Comparison of ENCODE assay signal across 8 cellular contexts in genomic region chr11:118010738-118011461, GRCh38. TPM values are rescaled to one million over a fixed set of nuclear protein-coding genes. Genes with fewer than 3 reads are reported as not detected.
DNase-seq lines count a peak whose midpoint lies in the region; ATAC-seq, FAIRE-seq and TF ChIP-seq lines count a peak whose summit lies in the region.

No MANE protein-coding gene starts in this region.

- peak; percentile 50 for DNase-seq in GM12891 (ENCODE audit: insufficient read length, low spot score)
- DNase-seq in KBM-7, result peak; percentile 76
- DNase-seq in esophagus muscularis mucosa (ENCODE audit: extremely low spot score), result peak; percentile 90
- DNase-seq in stomach, result peak; percentile 52
- no peak for DNase-seq in EL
- DNase-seq in NCI-H510A treated with DMSO at 0.1 percent for 48 hours (lab: John Stamatoyannopoulos, UW), result no peak
- no peak for DNase-seq in NCI-H526 treated with DMSO at 0.1 percent for 48 hours (lab: John Stamatoyannopoulos, UW)

- WGBS in esophagus muscularis mucosa, result 67% methylated on average over 21 of the region's 21 CpGs
- 72 to 82% (median 78%) methylated on average over 17 to 21 of the region's 21 CpGs for WGBS in stomach, 5 donors

- H3K27ac ChIP-seq in esophagus muscularis mucosa (replicated peaks in 1 of 4), result peak overlapping the region; percentile 43 to 68 (median 50)
- H3K27ac ChIP-seq in stomach, result peak overlapping the region in 4 of 5 donors; percentile 59 to 80 (median 69)

- H3K4me3 ChIP-seq in esophagus muscularis mucosa (no peak overlapping the region), stomach (no peak overlapping the region)

- intact Hi-C loops in esophagus muscularis mucosa (cut with DNase I), result no loop called here
- intact Hi-C loops in stomach (cut with DNase I; ENCODE audit: low total_unique reads), result no loop called here

- no peaks in the 10 kb centered on the region for H3K9me3 ChIP-seq in esophagus muscularis mucosa
- no peaks in the 10 kb centered on the region for H3K9me3 ChIP-seq in stomach

- peak; percentile 78 for ATAC-seq in GM21447 (IDR thresholded peaks at IDR 0.05; ENCODE audit: unreplicated experiment)

- no peak for TF ChIP-seq EP300 in esophagus muscularis mucosa (IDR thresholded peaks at IDR 0.05)
- TF ChIP-seq EP300 in stomach (IDR thresholded peaks at IDR 0.05), result no peak

- H3K27me3 ChIP-seq in esophagus muscularis mucosa (peaks cover 0 to 14% (median 0%) of the 10 kb centered on the region in 4 donors), stomach (peaks cover 0 to 8% (median 0%) of the 10 kb centered on the region in 3 donors)

- in situ Hi-C loops in KBM-7 (cut with MboI; ENCODE audit: low pct_unique_long_range_greater_than_20kb, low sequenced_read_pairs), result no loop called here

- H3K4me1 ChIP-seq in esophagus muscularis mucosa, result peaks cover 0 to 8% (median 4%) of the 10 kb centered on the region in 4 donors
- H3K4me1 ChIP-seq in stomach, result peaks cover 0 to 42% (median 9%) of the 10 kb centered on the region in 4 donors

- FAIRE-seq in GM12891 (lab: Jason Lieb, UNC), result peak; percentile 89

- no peak for TF ChIP-seq POLR2A in GM12891 (IDR thresholded peaks at IDR 0.05; ENCODE audit: low read depth, low read length)
- no peak for TF ChIP-seq POLR2A in esophagus muscularis mucosa (IDR thresholded peaks at IDR 0.05; ENCODE audit: low read depth)
- TF ChIP-seq POLR2A in stomach (IDR thresholded peaks at IDR 0.05), result no peak

- H3K36me3 ChIP-seq in esophagus muscularis mucosa, result no peaks in the 10 kb centered on the region
- no peaks in the 10 kb centered on the region for H3K36me3 ChIP-seq in stomach

- TF ChIP-seq CTCF in esophagus muscularis mucosa (IDR thresholded peaks at IDR 0.05) (no peak), stomach (IDR thresholded peaks at IDR 0.05) (no peak)

TF ChIP-seq in GM12891, 5 proteins besides CTCF, POLR2A, EP300 and RAD21:
- TF ChIP-seq TAF1 (IDR thresholded peaks at IDR 0.05; ENCODE audit: low read depth, low read length), result no peak; the same call in 1 of the 2 replicates
- TF ChIP-seq POU2F2 (IDR thresholded peaks at IDR 0.05; ENCODE audit: low read depth, low read length), result peak; percentile 87
- TF ChIP-seq POLR2AphosphoS5 (IDR thresholded peaks at IDR 0.05; ENCODE audit: low read depth, low read length), result peak; percentile 59; the same call in 1 of the 2 replicates
- TF ChIP-seq PAX5 (IDR thresholded peaks at IDR 0.05; ENCODE audit: insufficient read depth, low read length, severe bottlenecking), result peak; percentile 39
- TF ChIP-seq SPI1 (IDR thresholded peaks at IDR 0.05; ENCODE audit: low read depth, low read length), result peak; percentile 100

RNA-seq across cellular contexts. Expression of gene IL10RA, which starts 24.7 kb away (rescaled TPM):
- 9.9 TPM for polyA plus RNA-seq in GM12891 (2012; ENCODE audit: low read depth, missing spikeins)
- 10 to 100 TPM; 14.3 to 34.9 (median 20.9) TPM for total RNA-seq in esophagus muscularis mucosa
- total RNA-seq in stomach, result 100 to 1,000 TPM in 1 of 5 donors, 10 to 100 TPM in 3, 1 to 10 TPM in 1; 5.4 to 190 (median 18.7) TPM
- polyA plus RNA-seq in stomach, result 1 to 10 TPM; 2.1 to 4.2 (median 3.2) TPM

Comparison
In these comparisons a context has a peak if more than half of its experiments do, and no peak if none do; other contexts are left out.
1. DNase-seq: peak in GM12891 (single experiment), KBM-7 (single experiment), esophagus muscularis mucosa (single experiment) and stomach (single experiment); none in EL (single experiment), NCI-H510A treated with DMSO at 0.1 percent for 48 hours (single experiment) and NCI-H526 treated with DMSO at 0.1 percent for 48 hours (single experiment).